In the genomic region with DNA sequence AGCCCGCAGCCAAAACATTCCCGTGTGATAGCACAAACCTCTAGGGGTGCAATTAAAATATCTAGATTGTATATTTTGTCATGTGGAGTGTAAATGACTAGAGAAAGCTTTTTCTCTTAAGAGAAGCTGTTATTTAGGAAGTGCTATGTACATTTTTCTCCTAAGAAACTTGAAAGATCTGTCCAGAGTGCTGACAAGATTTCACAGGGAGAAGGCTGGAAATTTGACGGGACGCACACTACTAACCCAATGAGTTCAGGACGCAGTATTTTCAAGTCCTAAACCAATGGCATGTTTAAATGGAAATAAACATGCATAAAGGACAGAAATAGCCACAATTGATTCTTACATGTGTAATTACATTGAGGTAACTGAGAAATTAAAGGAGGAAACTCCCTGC, we compare ENCODE assay signal across 11 cellular contexts. TPM values are rescaled to one million over a fixed set of nuclear protein-coding genes. Genes with fewer than 3 reads are reported as not detected.
A peak's percentile ranks its signal among the peaks of the same experiment; 100 is the strongest.
DNase-seq lines count a peak whose midpoint lies in the region; ATAC-seq and TF ChIP-seq lines count a peak whose summit lies in the region.
"Not testable (repeated sequence)": the region's sequence is repeated elsewhere in the genome, so short reads cannot be mapped to it uniquely, and the experiment has no call there.
"Had no signal": no experiment of that assay in that cellular context is flagged by ENCODE, and none has a peak within 500 bp of the region (broad histone marks: within the 10 kb centered on the region; RNA-seq: fewer than 3 reads in every experiment).

No MANE protein-coding gene starts in this region.

- ATAC-seq in RWPE2 (ENCODE audit: low read depth): 0 out of 3 replicates have a peak, but pooled peaks have one; percentile 52

- H3K36me3 ChIP-seq in RWPE2 (ENCODE audit: low read depth): not testable (repeated sequence)

- not testable (repeated sequence) for H3K27ac ChIP-seq in RWPE2 (ENCODE audit: poor library complexity, severe bottlenecking)
- peak overlapping the region in 4 of 59 donors; percentile 12 to 76 (median 34) for H3K27ac ChIP-seq in dorsolateral prefrontal cortex

- H3K4me3 ChIP-seq in RWPE2 (ENCODE audit: severe bottlenecking); astrocyte of the spinal cord (ENCODE audit: low read depth, low read length); fibroblast of the aortic adventitia (ENCODE audit: low read depth, low read length): not testable (repeated sequence)
- peak overlapping the region in 57 of 59 donors; percentile 26 to 69 (median 53) for H3K4me3 ChIP-seq in dorsolateral prefrontal cortex

- not testable (repeated sequence) for H3K9me3 ChIP-seq in RWPE2 (ENCODE audit: severe bottlenecking)

- not testable (repeated sequence) for TF ChIP-seq CTCF in RWPE2 (IDR thresholded peaks at IDR 0.05; ENCODE audit: poor library complexity, severe bottlenecking); astrocyte of the spinal cord (IDR thresholded peaks at IDR 0.05; ENCODE audit: low read depth, low read length); dorsolateral prefrontal cortex (IDR thresholded peaks at IDR 0.05 in 54 of 56, conservative IDR thresholded peaks at IDR 0.05 in 2 of 56; ENCODE audit: low read depth in 1 of 56, partially characterized antibody in 56 of 56); fibroblast of the aortic adventitia (IDR thresholded peaks at IDR 0.05; ENCODE audit: insufficient read depth, low read length)

- in situ Hi-C loops in astrocyte of the spinal cord (cut with HindIII; ENCODE audit: low sequenced_read_pairs): not testable (repeated sequence)

- peak; percentile 25 for DNase-seq in EH (ENCODE audit: low read depth)
- peak; percentile 18 for DNase-seq in HT1080 (ENCODE audit: low read depth)
- DNase-seq in RWPE2 (ENCODE audit: low spot score); dorsolateral prefrontal cortex: not testable (repeated sequence)
- DNase-seq in astrocyte of the spinal cord (ENCODE audit: low read depth, low spot score): peak; percentile 23
- peak; percentile 5 for DNase-seq in fibroblast of the aortic adventitia (ENCODE audit: low read depth)
- DNase-seq in left kidney (ENCODE audit: low read depth, low spot score): peak; percentile 77
- DNase-seq in stromal cell of bone marrow (ENCODE audit: low read depth): peak; percentile 3

- H3K27me3 ChIP-seq in RWPE2 (ENCODE audit: insufficient read depth, poor library complexity, severe bottlenecking) (peaks cover 37% of the 10 kb centered on the region), dorsolateral prefrontal cortex (peaks cover 0 to 39% (median 4%) of the 10 kb centered on the region in 45 donors)

- intact Hi-C loops in dorsolateral prefrontal cortex (cut with DNase I): loop anchor here in 1 of 2 donors (10.0 kb wide), 1 partner anchor 1707 kb away; no protein-coding TSS in a partner anchor

- not testable (repeated sequence) for H3K4me1 ChIP-seq in RWPE2 (ENCODE audit: insufficient read depth, poor library complexity, severe bottlenecking)

RNA-seq across cellular contexts. Expression of a gene that starts 3.9 kb away (rescaled TPM):
- total RNA-seq in HT1080 (2014; rRNA removed; shearing (Covaris generic)): 0.34 and 0.47 TPM in 2 replicates
- 0.10 and 0.12 TPM in 2 replicates for polyA plus RNA-seq in HT1080 (2015; cell fraction: cytosol; rRNA removed)
- polyA plus RNA-seq in HT1080 (2015; cell fraction: nucleus; rRNA removed): 0.12 and 0.17 TPM in 2 replicates
- total RNA-seq in dorsolateral prefrontal cortex (100 to 1,000 TPM in 82 of 120 experiments, 10 to 100 TPM in 38; 39.5 to 166 (median 113) TPM), fibroblast of the aortic adventitia (ENCODE audit: low replicate concordance) (under 0.01 TPM in 1 of 2 replicates, not detected in the other)
- total RNA-seq: Daoy, H7, LHCN-M2 had no signal

Comparison
In these comparisons a context has a peak if more than half of its experiments do, and no peak if none do; other contexts are left out.
1. RNA of a gene that starts 3.9 kb away (total RNA-seq): 39.5 to 166 TPM in dorsolateral prefrontal cortex; 0.34 to 0.47 TPM in HT1080 and under 0.01 TPM in fibroblast of the aortic adventitia; every median in the first group is over 10 times any median in the second.